ENCODE assay signal across 8 cellular contexts in genomic region chrX:136694491-136695087, GRCh38. TPM values are rescaled to one million over a fixed set of nuclear protein-coding genes. Genes with fewer than 3 reads are reported as not detected.
A peak's percentile ranks its signal among the peaks of the same experiment; 100 is the strongest.
DNase-seq lines count a peak whose midpoint lies in the region; ATAC-seq and TF ChIP-seq lines count a peak whose summit lies in the region.

No MANE protein-coding gene starts in this region.

- no peak overlapping the region for H3K4me3 ChIP-seq in cardiac muscle cell
- H3K4me3 ChIP-seq in PC-3 (ENCODE audit: low read length), result no peak overlapping the region
- no peak overlapping the region for H3K4me3 ChIP-seq in colonic mucosa

- no TSS peak for BruUV-seq in PC-3 (replicated peaks; lab: Mats Ljungman, UMichigan)

- peaks cover 2% of the 10 kb centered on the region for H3K4me1 Mint-ChIP-seq in mesothelial cell of epicardium

- no peaks in the 10 kb centered on the region for H4K20me1 ChIP-seq in PC-3 (ENCODE audit: low read length)

- H3K36me3 Mint-ChIP-seq in mesothelial cell of epicardium, result no peaks in the 10 kb centered on the region

- DNase-seq in cardiac muscle cell (ENCODE audit: low read depth in 1 of 2, low spot score in 1 of 2), result peak; percentile 55 to 71
- no peak for DNase-seq in left ventricle myocardium superior
- DNase-seq in PC-3, result peak; percentile 64
- no peak for DNase-seq in colonic mucosa
- DNase-seq in mesothelial cell of epicardium (ENCODE audit: low spot score in 2 of 2, unreplicated experiment in 2 of 2), result no peak
- DNase-seq in T-helper 9 cell, result no peak

- H3K27ac Mint-ChIP-seq in mesothelial cell of epicardium, result peak overlapping the region; percentile 60

- TF ChIP-seq RAD21 in Ishikawa (IDR thresholded peaks at IDR 0.05; ENCODE audit: low read depth), result peak; percentile 78

- no peak overlapping the region for H3K4me3 Mint-ChIP-seq in mesothelial cell of epicardium

- no peak overlapping the region for H3K4me2 ChIP-seq in PC-3 (ENCODE audit: low read length)

- TF ChIP-seq CTCF in cardiac muscle cell (IDR thresholded peaks at IDR 0.05; ENCODE audit: low read depth, low read length) (peak; percentile 61), PC-3 (conservative IDR thresholded peaks at IDR 0.05; ENCODE audit: low read depth, low read length) (peak; percentile 85), colonic mucosa (IDR thresholded peaks at IDR 0.05) (peak; percentile 48), mesothelial cell of epicardium (IDR thresholded peaks at IDR 0.05; ENCODE audit: unreplicated experiment) (peak; percentile 58)

- H3K9me2 ChIP-seq in PC-3 (replicated peaks; ENCODE audit: low read length), result no peaks in the 10 kb centered on the region

- ATAC-seq in left ventricle myocardium superior (no peak), GM21528 (IDR thresholded peaks at IDR 0.05; ENCODE audit: low FRiP score, unreplicated experiment) (peak; percentile 72), PC-3 (0 out of 2 replicates have a peak, but pooled peaks have one; percentile 30)

- no peaks in the 10 kb centered on the region for H3K9me3 ChIP-seq in cardiac muscle cell (ENCODE audit: low read depth)
- no peaks in the 10 kb centered on the region for H3K9me3 ChIP-seq in PC-3 (ENCODE audit: low read length)
- no peaks in the 10 kb centered on the region for H3K9me3 ChIP-seq in colonic mucosa

- H3K36me3 ChIP-seq in cardiac muscle cell (no peaks in the 10 kb centered on the region), PC-3 (ENCODE audit: low read depth, low read length) (no peaks in the 10 kb centered on the region), colonic mucosa (no peaks in the 10 kb centered on the region)

- H3F3A ChIP-seq in PC-3 (ENCODE audit: low read length, unreplicated experiment), result no peaks in the 10 kb centered on the region

- H3K4me1 ChIP-seq in cardiac muscle cell (ENCODE audit: low read depth) (no peaks in the 10 kb centered on the region), PC-3 (ENCODE audit: insufficient read depth, low read length) (peaks cover 22% of the 10 kb centered on the region), colonic mucosa (no peaks in the 10 kb centered on the region)

- H3K27me3 Mint-ChIP-seq in mesothelial cell of epicardium (ENCODE audit: low read depth), result no peaks in the 10 kb centered on the region

- intact Hi-C loops in left ventricle myocardium superior (cut with micrococcal nuclease) (no loop called here), PC-3 (cut with micrococcal nuclease) (loop anchor here (1.0 to 10.0 kb wide), 7 partner anchors 86 to 667 kb away; partner anchors contain the start of gene HTATSF1), colonic mucosa (cut with DNase I) (loop anchor here (10.0 kb wide), 1 partner anchor 670 kb away; no protein-coding TSS in a partner anchor)

- peaks cover 26% of the 10 kb centered on the region for H3K9me3 Mint-ChIP-seq in mesothelial cell of epicardium

- no peak overlapping the region for H2AFZ ChIP-seq in PC-3 (ENCODE audit: low read length)

- no peaks in the 10 kb centered on the region for H3K79me2 ChIP-seq in PC-3 (ENCODE audit: low read length)

- POLR2A ChIA-PET in PC-3 (lab: Charles Lee; ENCODE audit: unreplicated experiment), result no interaction called here

- no peaks in the 10 kb centered on the region for H3K27me3 ChIP-seq in cardiac muscle cell
- H3K27me3 ChIP-seq in PC-3 (ENCODE audit: low read length), result no peaks in the 10 kb centered on the region
- no peaks in the 10 kb centered on the region for H3K27me3 ChIP-seq in colonic mucosa

- H3K27ac ChIP-seq in cardiac muscle cell (no peak overlapping the region), PC-3 (ENCODE audit: low read length) (no peak overlapping the region), colonic mucosa (no peak overlapping the region)

- TF ChIP-seq EP300 in Ishikawa (IDR thresholded peaks at IDR 0.05; ENCODE audit: borderline replicate concordance), result no peak

- CTCF ChIA-PET in PC-3 (lab: Charles Lee), result interaction anchor here (0.5 to 1.3 kb wide), 6 partner anchors 86 to 1151 kb away, joined by 3 to 12 read pairs (median 4); no protein-coding TSS in a partner anchor

- H3K9ac ChIP-seq in PC-3 (ENCODE audit: low read length), result no peak overlapping the region
- H3K9ac ChIP-seq in colonic mucosa (ENCODE audit: low read depth in 2 of 2, low read length in 2 of 2), result no peak overlapping the region

TF ChIP-seq in Ishikawa, 13 proteins besides CTCF, POLR2A, EP300 and RAD21:
- no peak for TF ChIP-seq CEBPB (IDR thresholded peaks at IDR 0.05)
- TF ChIP-seq ZBTB7A (IDR thresholded peaks at IDR 0.05; ENCODE audit: low read depth), result no peak
- TF ChIP-seq FOXM1 (IDR thresholded peaks at IDR 0.05; ENCODE audit: borderline replicate concordance, low read depth), result no peak
- TF ChIP-seq MAX (IDR thresholded peaks at IDR 0.05), result no peak
- TF ChIP-seq TAF1 (IDR thresholded peaks at IDR 0.05; ENCODE audit: low read depth), result no peak
- TF ChIP-seq NFIC (IDR thresholded peaks at IDR 0.05), result no peak
- TF ChIP-seq CREB1 (IDR thresholded peaks at IDR 0.05; ENCODE audit: low read depth), result no peak
TF ChIP-seq in Ishikawa: peak in this region for 0.

RNA-seq across cellular contexts. Expression of gene CD40LG, which starts 46.6 kb away (rescaled TPM):
- total RNA-seq in cardiac muscle cell (not detected in 2 replicates), left ventricle myocardium superior (0.15 TPM), PC-3 (2014; rRNA removed) (not detected in 2 replicates), colonic mucosa (under 1 TPM; 0.44 to 0.69 TPM), mesothelial cell of epicardium (not detected in 3 replicates)
- not detected in 2 replicates for polyA plus RNA-seq in cardiac muscle cell

Comparison
In these comparisons a context has a peak if more than half of its experiments do, and no peak if none do; other contexts are left out.
1. DNase-seq: peak in cardiac muscle cell (2 of 2) and PC-3 (single experiment); none in left ventricle myocardium superior (single experiment), colonic mucosa (single experiment), mesothelial cell of epicardium (0 of 2) and T-helper 9 cell (single experiment).
2. Peak in every context shown above with its lines, with median percentiles within 50 percentile points of each other: CTCF ChIP-seq.